In the genomic region with DNA sequence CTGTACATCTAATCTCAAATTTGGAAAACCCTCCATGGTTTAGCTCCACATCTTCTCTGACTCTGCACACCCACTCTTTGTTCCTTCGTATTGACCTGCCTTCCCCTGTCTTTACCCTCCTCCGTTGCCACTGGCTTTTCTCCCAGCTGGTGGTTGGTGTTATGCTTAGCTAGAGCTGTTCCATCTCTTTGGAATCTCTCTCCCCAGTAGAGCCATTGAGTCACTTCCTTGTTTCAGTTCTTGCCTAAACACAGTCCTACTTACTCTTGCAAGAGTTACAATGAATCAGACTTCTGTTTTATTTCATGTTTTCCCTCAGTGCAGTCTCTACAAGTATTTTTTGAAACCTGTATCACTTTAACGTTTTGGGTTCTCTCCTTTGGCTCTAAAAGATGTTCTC, we compare ENCODE assay signal across 10 cellular contexts.
A peak's percentile ranks its signal among the peaks of the same experiment; 100 is the strongest.
DNase-seq lines count a peak whose midpoint lies in the region; ATAC-seq and TF ChIP-seq lines count a peak whose summit lies in the region.
"Had no signal": no experiment of that assay in that cellular context is flagged by ENCODE, and none has a peak within 500 bp of the region (broad histone marks: within the 10 kb centered on the region; RNA-seq: fewer than 3 reads in every experiment).

No MANE protein-coding gene starts in this region.

- H3K4me1 ChIP-seq in PC-9 (replicated peaks; ENCODE audit: insufficient read depth), result no peaks in the 10 kb centered on the region; the same call in 1 of the 2 replicates
- H3K4me1 ChIP-seq in esophagus muscularis mucosa, result peaks cover 25 to 93% (median 70%) of the 10 kb centered on the region in 4 donors
- H3K4me1 ChIP-seq in naive thymus-derived CD4-positive, alpha-beta T cell (ENCODE audit: control insufficient read depth in 2 of 2, insufficient read depth in 2 of 2, low read length in 2 of 2), result no peaks in the 10 kb centered on the region

- H3K9me2 ChIP-seq in PC-9 (ENCODE audit: insufficient read depth), result no peaks in the 10 kb centered on the region

- H4K20me1 ChIP-seq in PC-9 (ENCODE audit: insufficient read depth), result no peaks in the 10 kb centered on the region

- no peak overlapping the region for H3K4me3 ChIP-seq in PC-9
- H3K4me3 ChIP-seq in esophagus muscularis mucosa, result no peak overlapping the region
- H3K4me3 ChIP-seq in naive thymus-derived CD4-positive, alpha-beta T cell (ENCODE audit: low read length), result no peak overlapping the region

- peak overlapping the region in 1 of 9 donors; percentile 10 for H3K27ac Mint-ChIP-seq in naive thymus-derived CD4-positive, alpha-beta T cell
- no peak overlapping the region for H3K27ac Mint-ChIP-seq in T-cell

- H3K27ac ChIP-seq in PC-9, result no peak overlapping the region
- peak overlapping the region; percentile 46 to 71 (median 57) for H3K27ac ChIP-seq in esophagus muscularis mucosa (replicated peaks in 1 of 4)
- H3K27ac ChIP-seq in naive thymus-derived CD4-positive, alpha-beta T cell (ENCODE audit: low read depth, low read length), result no peak overlapping the region

- H3K27me3 ChIP-seq in PC-9 (ENCODE audit: insufficient read depth, low read depth), result no peaks in the 10 kb centered on the region
- H3K27me3 ChIP-seq in esophagus muscularis mucosa, result no peaks in the 10 kb centered on the region
- H3K27me3 ChIP-seq in naive thymus-derived CD4-positive, alpha-beta T cell (ENCODE audit: control insufficient read depth in 2 of 2, insufficient read depth in 2 of 2, low read length in 2 of 2), result no peaks in the 10 kb centered on the region

- no peak for TF ChIP-seq CTCF in PC-9 (conservative IDR thresholded peaks at IDR 0.05)
- no peak for TF ChIP-seq CTCF in esophagus muscularis mucosa (IDR thresholded peaks at IDR 0.05)

- H3K27me3 Mint-ChIP-seq in naive thymus-derived CD4-positive, alpha-beta T cell, result peaks cover 0 to 14% (median 3%) of the 10 kb centered on the region in 5 donors
- H3K27me3 Mint-ChIP-seq in T-cell, result peaks cover 0 to 1% of the 10 kb centered on the region in 2 donors

- H3K36me3 Mint-ChIP-seq in naive thymus-derived CD4-positive, alpha-beta T cell, result no peaks in the 10 kb centered on the region
- no peaks in the 10 kb centered on the region for H3K36me3 Mint-ChIP-seq in T-cell

- peaks cover 0 to 2% (median 0%) of the 10 kb centered on the region in 7 donors for H3K4me1 Mint-ChIP-seq in naive thymus-derived CD4-positive, alpha-beta T cell
- no peaks in the 10 kb centered on the region for H3K4me1 Mint-ChIP-seq in T-cell

- ATAC-seq in naive thymus-derived CD4-positive, alpha-beta T cell, result peak; percentile 47
- ATAC-seq in GM18498 (IDR thresholded peaks at IDR 0.05; ENCODE audit: unreplicated experiment) (no peak), GM19023 (IDR thresholded peaks at IDR 0.05; ENCODE audit: unreplicated experiment) (no peak), T-cell (replicated peaks in 1 of 4) (no peak)

- no peaks in the 10 kb centered on the region for H3K79me2 ChIP-seq in PC-9 (ENCODE audit: low read depth)

- POLR2A ChIA-PET in PC-9 (lab: Charles Lee; ENCODE audit: unreplicated experiment), result no interaction called here
- POLR2A ChIA-PET in naive thymus-derived CD4-positive, alpha-beta T cell (lab: Charles Lee), result no interaction called here
- POLR2A ChIA-PET in T-cell (lab: Charles Lee), result no interaction called here

- H3K9me3 ChIP-seq in PC-9 (ENCODE audit: insufficient read depth, low read depth), result no peaks in the 10 kb centered on the region
- H3K9me3 ChIP-seq in esophagus muscularis mucosa, result no peaks in the 10 kb centered on the region
- no peaks in the 10 kb centered on the region for H3K9me3 ChIP-seq in naive thymus-derived CD4-positive, alpha-beta T cell (ENCODE audit: control insufficient read depth in 2 of 3, low read length in 3 of 3)

- DNase-seq in AG20443 (ENCODE audit: low spot score) (peak; percentile 89), PC-9 (no peak), esophagus muscularis mucosa (ENCODE audit: extremely low spot score) (no peak), T-cell (no peak)
- DNase-seq in naive thymus-derived CD4-positive, alpha-beta T cell, result no peak
- no peak for DNase-seq in activated CD4-positive, alpha-beta T cell treated with anti-CD3 and anti-CD28 coated beads for 48 hours
- DNase-seq: DMS79, NCI-H1930 had no signal

- BruUV-seq in PC-9 (replicated peaks; lab: Mats Ljungman, UMichigan), result no TSS peak

- no peak for TF ChIP-seq POLR2A in esophagus muscularis mucosa (IDR thresholded peaks at IDR 0.05; ENCODE audit: low read depth)

- no peak for TF ChIP-seq EP300 in esophagus muscularis mucosa (IDR thresholded peaks at IDR 0.05)

- H3K9me3 Mint-ChIP-seq in naive thymus-derived CD4-positive, alpha-beta T cell, result peaks cover 0 to 5% (median 0%) of the 10 kb centered on the region in 11 donors
- no peaks in the 10 kb centered on the region for H3K9me3 Mint-ChIP-seq in T-cell

- intact Hi-C loops in PC-9 (cut with micrococcal nuclease; ENCODE audit: unreplicated experiment) (no loop called here), esophagus muscularis mucosa (cut with DNase I) (no loop called here)
- intact Hi-C loops in naive thymus-derived CD4-positive, alpha-beta T cell (cut with micrococcal nuclease), result no loop called here

- H3K4me3 Mint-ChIP-seq in naive thymus-derived CD4-positive, alpha-beta T cell, result no peak overlapping the region
- no peak overlapping the region for H3K4me3 Mint-ChIP-seq in T-cell

- H3F3A ChIP-seq in PC-9 (ENCODE audit: insufficient read depth, low read depth), result no peaks in the 10 kb centered on the region

- no peaks in the 10 kb centered on the region for H3K36me3 ChIP-seq in PC-9 (ENCODE audit: low read depth)
- no peaks in the 10 kb centered on the region for H3K36me3 ChIP-seq in esophagus muscularis mucosa
- H3K36me3 ChIP-seq in naive thymus-derived CD4-positive, alpha-beta T cell (ENCODE audit: control insufficient read depth in 2 of 3, insufficient read depth in 3 of 3, low read length in 3 of 3), result no peaks in the 10 kb centered on the region

- WGBS in esophagus muscularis mucosa, result 18% methylated on average over 3 of the region's 3 CpGs

- CTCF ChIA-PET in PC-9 (lab: Charles Lee) (no interaction called here), T-cell (lab: Charles Lee) (no interaction called here)
- CTCF ChIA-PET in naive thymus-derived CD4-positive, alpha-beta T cell (lab: Charles Lee), result no interaction called here

- H3K4me2 ChIP-seq in PC-9, result 0 out of 2 replicates have a peak overlapping the region, but pooled peaks have one; percentile 20

- peak overlapping the region; percentile 63; the same call in 1 of the 2 replicates for H2AFZ ChIP-seq in PC-9

Comparison
In these comparisons a context has a peak if more than half of its experiments do, and no peak if none do; other contexts are left out.
1. H3K27ac ChIP-seq: peak in esophagus muscularis mucosa (4 of 4); none in PC-9 (single experiment) and naive thymus-derived CD4-positive, alpha-beta T cell (single experiment).